In the genomic region with DNA sequence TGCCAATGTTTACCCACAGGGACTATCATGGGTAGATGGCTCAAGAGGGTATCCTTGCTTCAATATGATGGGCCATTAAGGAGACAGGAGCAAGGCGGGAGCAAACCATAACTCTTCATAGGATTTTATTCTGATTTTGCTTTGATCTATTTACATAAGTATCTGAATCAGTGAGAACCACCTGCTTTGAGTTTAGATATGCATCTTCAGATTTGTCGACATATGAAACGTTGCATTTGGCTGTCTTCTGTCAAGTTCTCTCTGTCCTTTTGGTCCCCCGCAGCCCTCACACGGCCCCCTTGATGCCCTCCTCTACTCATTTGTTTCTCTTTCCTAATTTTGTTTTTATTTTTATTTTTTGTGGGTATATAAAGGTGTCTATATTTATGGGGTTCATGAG, we compare ENCODE assay signal across 27 cellular contexts.
"Had no signal": no experiment of that assay in that cellular context is flagged by ENCODE, and none has a peak within 500 bp of the region (broad histone marks: within the 10 kb centered on the region; RNA-seq: fewer than 3 reads in every experiment).

No MANE protein-coding gene starts in this region.

- DNase-seq: stimulated activated CD4-positive, alpha-beta T cell treated with anti-CD3 and anti-CD28 coated beads, Interleukin-2, amount 100 ng/mL, for 48 hours; stimulated activated CD4-positive, alpha-beta T cell treated with anti-CD3 and anti-CD28 coated beads, Interleukin-4, amount 100 ng/mL, for 1 hour; stimulated activated CD4-positive, alpha-beta T cell treated with anti-CD3 and anti-CD28 coated beads, Interleukin-4, amount 100 ng/mL, for 24 hours; stimulated activated CD4-positive, alpha-beta T cell treated with anti-CD3 and anti-CD28 coated beads, Interleukin-4, amount 100 ng/mL, for 4 hours; stimulated activated CD8-positive, alpha-beta memory T cell treated with anti-CD3 and anti-CD28 coated beads, Interleukin-4, amount 100 ng/mL, for 48 hours; stimulated activated naive B cell treated with anti-CD40 and anti-IgM and Interleukin-4, amounts not matched to agents 10 μg/mL and 1 μg/mL and 100 μg/mL, for 72 hours; stimulated activated naive CD4-positive, alpha-beta T cell; stimulated activated naive CD4-positive, alpha-beta T cell treated with Interleukin-2 at 50 U/mL for 16 hours; stimulated activated naive CD8-positive, alpha-beta T cell treated with anti-CD3 and anti-CD28 coated beads, Interleukin-15, amount 100 ng/mL, for 72 hours; stimulated activated naive CD8-positive, alpha-beta T cell treated with anti-CD3 and anti-CD28 coated beads, Interleukin-15, Interleukin-2, amounts not matched to agents 100 U/mL and 50 U/mL, for 24 hours; stomach; substantia nigra; testis; thyroid gland; tibial artery; transverse colon; trophoblast cell; upper lobe of left lung; upper lobe of right lung; uterus had no signal

- H3K4me1 ChIP-seq: suprapubic skin, testis, tibial artery, tibial nerve, upper lobe of left lung, upper lobe of right lung, uterus, vagina had no signal

- H3K4me1 Mint-ChIP-seq: stimulated activated memory B cell treated with anti-CD40 and anti-IgM and Interleukin-4, amounts not matched to agents 10 μg/mL and 1 μg/mL and 100 μg/mL, for 72 hours; stimulated activated naive B cell treated with anti-CD40 and anti-IgM and Interleukin-4, amounts not matched to agents 10 μg/mL and 1 μg/mL and 100 μg/mL, for 72 hours; stimulated activated naive CD8-positive, alpha-beta T cell treated with anti-CD3 and anti-CD28 coated beads, Interleukin-15, amount 100 ng/mL, for 72 hours had no signal

- H3K27me3 Mint-ChIP-seq: stimulated activated memory B cell treated with anti-CD40 and anti-IgM and Interleukin-4, amounts not matched to agents 10 μg/mL and 1 μg/mL and 100 μg/mL, for 72 hours; stimulated activated naive B cell treated with anti-CD40 and anti-IgM and Interleukin-4, amounts not matched to agents 10 μg/mL and 1 μg/mL and 100 μg/mL, for 72 hours; stimulated activated naive CD8-positive, alpha-beta T cell treated with anti-CD3 and anti-CD28 coated beads, Interleukin-15, amount 100 ng/mL, for 72 hours; stimulated activated naive CD8-positive, alpha-beta T cell treated with anti-CD3 and anti-CD28 coated beads, Interleukin-15, Interleukin-2, amounts not matched to agents 100 ng/mL and 50 ng/mL, for 24 hours; type B pancreatic cell had no signal

- H3K9me3 ChIP-seq: stomach, suprapubic skin, testis, thoracic aorta, thyroid gland, tibial artery, tibial nerve, transverse colon, upper lobe of left lung, upper lobe of right lung, uterus, vagina had no signal

- H3K4me3 ChIP-seq: stomach, suprapubic skin, testis, thoracic aorta, thyroid gland, tibial artery, tibial nerve, transverse colon, upper lobe of left lung, upper lobe of right lung, uterus, vagina had no signal

- H3K27me3 ChIP-seq: stomach, suprapubic skin, testis, thyroid gland, tibial artery, tibial nerve, transverse colon, upper lobe of left lung, upper lobe of right lung, uterus had no signal

- H3K9me3 Mint-ChIP-seq: stimulated activated memory B cell treated with anti-CD40 and anti-IgM and Interleukin-4, amounts not matched to agents 10 μg/mL and 1 μg/mL and 100 μg/mL, for 72 hours; stimulated activated naive B cell treated with anti-CD40 and anti-IgM and Interleukin-4, amounts not matched to agents 10 μg/mL and 1 μg/mL and 100 μg/mL, for 72 hours; stimulated activated naive CD8-positive, alpha-beta T cell treated with anti-CD3 and anti-CD28 coated beads, Interleukin-15, amount 100 ng/mL, for 72 hours; stimulated activated naive CD8-positive, alpha-beta T cell treated with anti-CD3 and anti-CD28 coated beads, Interleukin-15, Interleukin-2, amounts not matched to agents 100 ng/mL and 50 ng/mL, for 24 hours; type B pancreatic cell had no signal

- ATAC-seq: stimulated activated memory B cell treated with anti-CD40 and anti-IgM and Interleukin-4, amounts not matched to agents 10 μg/mL and 1 μg/mL and 100 μg/mL, for 72 hours; stimulated activated naive B cell treated with anti-CD40 and anti-IgM and Interleukin-4, amounts not matched to agents 10 μg/mL and 1 μg/mL and 100 μg/mL, for 72 hours; stimulated activated naive CD8-positive, alpha-beta T cell treated with anti-CD3 and anti-CD28 coated beads, Interleukin-15, amount 100 ng/mL, for 72 hours; stimulated activated naive CD8-positive, alpha-beta T cell treated with anti-CD3 and anti-CD28 coated beads, Interleukin-15, Interleukin-2, amounts not matched to agents 100 U/mL and 50 U/mL, for 24 hours; upper lobe of right lung had no signal

- H3K27ac ChIP-seq: stomach, suprapubic skin, testis, thoracic aorta, thyroid gland, tibial artery, tibial nerve, transverse colon, upper lobe of left lung, upper lobe of right lung, uterus, vagina had no signal

- H3K4me3 Mint-ChIP-seq: stimulated activated memory B cell treated with anti-CD40 and anti-IgM and Interleukin-4, amounts not matched to agents 10 μg/mL and 1 μg/mL and 100 μg/mL, for 72 hours; stimulated activated naive B cell treated with anti-CD40 and anti-IgM and Interleukin-4, amounts not matched to agents 10 μg/mL and 1 μg/mL and 100 μg/mL, for 72 hours; stimulated activated naive CD8-positive, alpha-beta T cell treated with anti-CD3 and anti-CD28 coated beads, Interleukin-15, amount 100 ng/mL, for 72 hours; stimulated activated naive CD8-positive, alpha-beta T cell treated with anti-CD3 and anti-CD28 coated beads, Interleukin-15, Interleukin-2, amounts not matched to agents 100 ng/mL and 50 ng/mL, for 24 hours; type B pancreatic cell had no signal

- H3K27ac Mint-ChIP-seq: stimulated activated memory B cell treated with anti-CD40 and anti-IgM and Interleukin-4, amounts not matched to agents 10 μg/mL and 1 μg/mL and 100 μg/mL, for 72 hours; stimulated activated naive B cell treated with anti-CD40 and anti-IgM and Interleukin-4, amounts not matched to agents 10 μg/mL and 1 μg/mL and 100 μg/mL, for 72 hours; stimulated activated naive CD8-positive, alpha-beta T cell treated with anti-CD3 and anti-CD28 coated beads, Interleukin-15, Interleukin-2, amounts not matched to agents 100 ng/mL and 50 ng/mL, for 24 hours; type B pancreatic cell had no signal

- H3K36me3 ChIP-seq: transverse colon, uterus had no signal
